Comparison of ENCODE assay signal across 13 cellular contexts in genomic region chr19:16654621-16655020, GRCh38.
"Had no signal": no experiment of that assay in that cellular context is flagged by ENCODE, and none has a peak within 500 bp of the region (broad histone marks: within the 10 kb centered on the region; RNA-seq: fewer than 3 reads in every experiment).

No MANE protein-coding gene starts in this region.

- H3K27me3 Mint-ChIP-seq: type B pancreatic cell had no signal

- H3K27me3 ChIP-seq: gastroesophageal sphincter, sigmoid colon had no signal

- H3K9me3 Mint-ChIP-seq: activated naive CD4-positive, alpha-beta T cell treated with anti-CD3 and anti-CD28 coated beads, Interleukin-2, amount 50 U/mL, for 72 hours; nephron progenitor cell; type B pancreatic cell had no signal

- ATAC-seq: gastroesophageal sphincter, left ventricle myocardium superior had no signal

- H3K4me3 Mint-ChIP-seq: nephron progenitor cell, type B pancreatic cell had no signal

- H3K9me3 ChIP-seq: gastroesophageal sphincter, sigmoid colon had no signal

- H3K27ac Mint-ChIP-seq: nephron progenitor cell, type B pancreatic cell had no signal

- H3K4me3 ChIP-seq: gastroesophageal sphincter, sigmoid colon had no signal

- DNase-seq: activated CD4-positive, alpha-beta T cell treated with anti-CD3 and anti-CD28 coated beads for 4 hours; amygdala; cerebellar nuclear complex; kidney; left ventricle myocardium superior; nephron progenitor cell; sigmoid colon; stimulated activated CD4-positive, alpha-beta T cell treated with anti-CD3 and anti-CD28 coated beads, Interleukin-12 subunit alpha, Interleukin-12 subunit beta, amount 100 ng/mL, for 4 hours; stimulated activated naive CD4-positive, alpha-beta T cell; T1000 had no signal
